ENCODE assay signal across 8 cellular contexts in genomic region chr12:116534341-116535121, GRCh38. TPM values are rescaled to one million over a fixed set of nuclear protein-coding genes. Genes with fewer than 3 reads are reported as not detected.
DNase-seq lines count a peak whose midpoint lies in the region; TF ChIP-seq lines count a peak whose summit lies in the region.

No MANE protein-coding gene starts in this region.

- H3K4me3 ChIP-seq in BLaER1 treated with 17β-estradiol and CSF1 and Interleukin-3, amounts not matched to agents 10 nM and 100 nM = peak overlapping the region; percentile 55 to 72 (median 60); a peak in 17 of 20 replicates
- peak overlapping the region; percentile 47 for H3K4me3 ChIP-seq in astrocyte of the cerebellum (ENCODE audit: low read depth, low read length)
- H3K4me3 ChIP-seq in stomach smooth muscle (ENCODE audit: low read length in 2 of 2) = peak overlapping the region; percentile 78 to 84

- peaks cover 4% of the 10 kb centered on the region for H3K36me3 Mint-ChIP-seq in IgD-negative memory B cell

- no peaks in the 10 kb centered on the region for H3K27me3 Mint-ChIP-seq in IgD-negative memory B cell

- no peak for DNase-seq in astrocyte of the cerebellum (ENCODE audit: low read depth)
- peak; percentile 19 for DNase-seq in kidney tubule cell (ENCODE audit: low spot score)
- no peak for DNase-seq in stimulated activated CD4-positive, alpha-beta T cell treated with anti-CD3 and anti-CD28 coated beads, Interleukin-4, amount 100 ng/mL, for 1 hour
- DNase-seq in CD1c-positive myeloid dendritic cell (ENCODE audit: extremely low spot score) = no peak
- DNase-seq in ACHN = no peak

- H3K36me3 ChIP-seq in BLaER1 treated with 17β-estradiol and CSF1 and Interleukin-3, amounts not matched to agents 10 nM and 100 nM = no peaks in the 10 kb centered on the region
- no peaks in the 10 kb centered on the region for H3K36me3 ChIP-seq in stomach smooth muscle (ENCODE audit: control insufficient read depth in 2 of 2, insufficient read depth in 2 of 2, low read length in 2 of 2)

- peak overlapping the region; percentile 72 to 96 (median 93) for H3K4me2 ChIP-seq in BLaER1 treated with 17β-estradiol and CSF1 and Interleukin-3, amounts not matched to agents 10 nM and 100 nM

- no peaks in the 10 kb centered on the region for H3K9me3 ChIP-seq in BLaER1 treated with 17β-estradiol and CSF1 and Interleukin-3, amounts not matched to agents 10 nM and 100 nM (replicated peaks in 1 of 11)
- H3K9me3 ChIP-seq in stomach smooth muscle (ENCODE audit: control insufficient read depth in 2 of 2, low read length in 2 of 2) = no peaks in the 10 kb centered on the region

- H3K27ac ChIP-seq in BLaER1 treated with 17β-estradiol and CSF1 and Interleukin-3, amounts not matched to agents 10 nM and 100 nM = no peak overlapping the region
- H3K27ac ChIP-seq in stomach smooth muscle (ENCODE audit: low read length) = peak overlapping the region; percentile 24

- H3K4me3 Mint-ChIP-seq in IgD-negative memory B cell = peak overlapping the region; percentile 51 to 99 (median 92)

- H3K4me1 Mint-ChIP-seq in IgD-negative memory B cell = peaks cover 31 to 40% (median 32%) of the 10 kb centered on the region in 3 donors

- no peak for TF ChIP-seq CTCF in astrocyte of the cerebellum (IDR thresholded peaks at IDR 0.05; ENCODE audit: low read depth, low read length, missing control alignments)

- peak overlapping the region in 1 of 3 donors; percentile 72 for H3K27ac Mint-ChIP-seq in IgD-negative memory B cell

- H3K9me3 Mint-ChIP-seq in IgD-negative memory B cell = no peaks in the 10 kb centered on the region

- no peaks in the 10 kb centered on the region for H4K20me1 ChIP-seq in BLaER1 treated with 17β-estradiol and CSF1 and Interleukin-3, amounts not matched to agents 10 nM and 100 nM

- peaks cover 34 to 64% (median 42%) of the 10 kb centered on the region in 10 experiments for H3K4me1 ChIP-seq in BLaER1 treated with 17β-estradiol and CSF1 and Interleukin-3, amounts not matched to agents 10 nM and 100 nM
- peaks cover 19% of the 10 kb centered on the region for H3K4me1 ChIP-seq in stomach smooth muscle (ENCODE audit: control insufficient read depth, insufficient read depth, low read length)

- in situ Hi-C loops in astrocyte of the cerebellum (cut with HindIII; ENCODE audit: low sequenced_read_pairs) (loop anchor here (10.0 kb wide), 1 partner anchor 50 kb away; no protein-coding TSS in a partner anchor), ACHN (cut with HindIII; ENCODE audit: low pct_ligation_motif_present, low pct_unique_long_range_greater_than_20kb, low sequenced_read_pairs) (no loop called here)

- H3K27me3 ChIP-seq in BLaER1 treated with 17β-estradiol and CSF1 and Interleukin-3, amounts not matched to agents 10 nM and 100 nM = no peaks in the 10 kb centered on the region
- no peaks in the 10 kb centered on the region for H3K27me3 ChIP-seq in stomach smooth muscle (ENCODE audit: control insufficient read depth in 1 of 2, insufficient read depth in 2 of 2, low read length in 2 of 2)

- H3K9ac ChIP-seq in BLaER1 treated with 17β-estradiol and CSF1 and Interleukin-3, amounts not matched to agents 10 nM and 100 nM = peak overlapping the region in 8 of 11 experiments; percentile 6 to 64 (median 42); a peak in 4 of 22 replicates
- peak overlapping the region; percentile 52 to 62 for H3K9ac ChIP-seq in stomach smooth muscle (ENCODE audit: low read length in 2 of 2)

RNA-seq across cellular contexts. Expression of gene MAP1LC3B2, which starts 24.6 kb away (rescaled TPM):
- polyA plus RNA-seq in IgD-negative memory B cell = 6.9 TPM
